13 cellular contexts compared by ENCODE assay signal in genomic region chr2:179021258-179021657, GRCh38.
DNase-seq lines count a peak whose midpoint lies in the region; ATAC-seq and TF ChIP-seq lines count a peak whose summit lies in the region.
"Had no signal": no experiment of that assay in that cellular context is flagged by ENCODE, and none has a peak within 500 bp of the region (broad histone marks: within the 10 kb centered on the region; RNA-seq: fewer than 3 reads in every experiment).

No MANE protein-coding gene starts in this region.

- peak overlapping the region; percentile 68; the same call in 1 of the 2 replicates for H3K4me2 ChIP-seq in KMS-11

- peaks cover 92% of the 10 kb centered on the region for H3K4me1 ChIP-seq in KMS-11 (ENCODE audit: low read depth, poor library complexity, severe bottlenecking)

- DNase-seq in GM12864 (ENCODE audit: low read depth) (peak; percentile 61), pons (ENCODE audit: low spot score) (no peak), DMS53 treated with DMSO at 0.1 percent for 48 hours (lab: John Stamatoyannopoulos, UW; ENCODE audit: unreplicated experiment) (no peak), putamen (ENCODE audit: low spot score) (no peak)
- DNase-seq in stimulated activated CD4-positive, alpha-beta T cell treated with anti-CD3 and anti-CD28 coated beads, Interleukin-4, amount 100 ng/mL, for 1 hour = no peak
- DNase-seq: AML-193; hippocampal formation; NCI-H524 treated with DMSO at 0.1 percent for 48 hours; stimulated activated CD4-positive, alpha-beta T cell treated with anti-CD3 and anti-CD28 coated beads, Interleukin-12 subunit alpha, Interleukin-12 subunit beta, amount 100 ng/mL, for 4 hours; T-helper 17 cell had no signal

- H3K27ac ChIP-seq in KMS-11 = peak overlapping the region; percentile 76

- no peaks in the 10 kb centered on the region for H3K36me3 ChIP-seq in KMS-11 (ENCODE audit: insufficient read depth)

- no peaks in the 10 kb centered on the region for H3K79me2 ChIP-seq in KMS-11 (ENCODE audit: insufficient read depth, low read depth)

- no peak for TF ChIP-seq CTCF in GM12864 (IDR thresholded peaks at IDR 0.05; ENCODE audit: low read depth, low read length, missing control alignments)
- TF ChIP-seq CTCF in KMS-11 (conservative IDR thresholded peaks at IDR 0.05; ENCODE audit: low read depth, low read length) = no peak

- H4K20me1 ChIP-seq in KMS-11 (ENCODE audit: insufficient read depth) = no peaks in the 10 kb centered on the region

- peak; percentile 73 for ATAC-seq in GM19351 (IDR thresholded peaks at IDR 0.05; ENCODE audit: unreplicated experiment)
- peak; percentile 81 for ATAC-seq in HG02870 (IDR thresholded peaks at IDR 0.05; ENCODE audit: unreplicated experiment)
- ATAC-seq: T-helper 17 cell had no signal

- no peaks in the 10 kb centered on the region for H3K27me3 ChIP-seq in KMS-11 (ENCODE audit: insufficient read depth, low read depth)

- H3K4me3 ChIP-seq in GM12864 (ENCODE audit: low read depth, low read length) = peak overlapping the region; percentile 10; the same call in 1 of the 2 replicates
- peak overlapping the region; percentile 12 for H3K4me3 ChIP-seq in KMS-11 (IDR thresholded peaks at IDR 0.05; ENCODE audit: insufficient read depth, low read depth, low read length)

- 0 out of 2 replicates have a peak overlapping the region, but pooled peaks have one; percentile 8 for H2AFZ ChIP-seq in KMS-11 (ENCODE audit: low read depth)

- peak overlapping the region; percentile 23; the same call in 1 of the 2 replicates for H3K9ac ChIP-seq in KMS-11
